17 cellular contexts compared by ENCODE assay signal in genomic region chr7:12092499-12093130, GRCh38.
DNase-seq lines count a peak whose midpoint lies in the region; ATAC-seq, FAIRE-seq and TF ChIP-seq lines count a peak whose summit lies in the region.
"Had no signal": no experiment of that assay in that cellular context is flagged by ENCODE, and none has a peak within 500 bp of the region (broad histone marks: within the 10 kb centered on the region; RNA-seq: fewer than 3 reads in every experiment).

No MANE protein-coding gene starts in this region.

- DNase-seq in EH (ENCODE audit: low read depth) (peak; percentile 4), NCI-H226 (peak; percentile 31), bronchial epithelial cell (ENCODE audit: low read depth) (peak; percentile 20), fibroblast of the aortic adventitia (ENCODE audit: low read depth) (peak; percentile 15), foreskin fibroblast (no peak), T-helper 1 cell (no peak), D721Med (ENCODE audit: insufficient read length, low spot score) (no peak)
- DNase-seq: CD4-positive, alpha-beta T cell; GOT3; MM.1S; NCI-H187; NCI-H446; NCI-H82; PC-9 had no signal

- TF ChIP-seq CTCF in bronchial epithelial cell (IDR thresholded peaks at IDR 0.05; ENCODE audit: insufficient read depth, low read length, severe bottlenecking) (no peak), fibroblast of the aortic adventitia (IDR thresholded peaks at IDR 0.05; ENCODE audit: insufficient read depth, low read length) (no peak), foreskin fibroblast (IDR thresholded peaks at IDR 0.05; ENCODE audit: low read depth, low read length) (no peak), D721Med (IDR thresholded peaks at IDR 0.05; ENCODE audit: insufficient read depth, missing control alignments) (no peak)

- H3K27me3 ChIP-seq in bronchial epithelial cell (ENCODE audit: control insufficient read depth, insufficient read depth, low read length): no peaks in the 10 kb centered on the region
- H3K27me3 ChIP-seq: SJCRH30 had no signal

- ATAC-seq in GM21447 (IDR thresholded peaks at IDR 0.05; ENCODE audit: unreplicated experiment): no peak

- H3K36me3 ChIP-seq in bronchial epithelial cell (ENCODE audit: control insufficient read depth, insufficient read depth, low read length): no peaks in the 10 kb centered on the region
- H3K36me3 ChIP-seq: SJCRH30 had no signal

- H3K4me3 ChIP-seq in bronchial epithelial cell (ENCODE audit: low read depth, low read length) (no peak overlapping the region), fibroblast of the aortic adventitia (ENCODE audit: low read depth, low read length) (no peak overlapping the region), foreskin fibroblast (ENCODE audit: low read depth in 1 of 2, low read length in 2 of 2) (no peak overlapping the region)
- H3K4me3 ChIP-seq: PC-9, SJCRH30 had no signal

- no peak for FAIRE-seq in bronchial epithelial cell (lab: Jason Lieb, UNC)
- no peak for FAIRE-seq in D721Med (lab: Jason Lieb, UNC)
- FAIRE-seq: GM12892 had no signal

Comparison
In these comparisons a context has a peak if more than half of its experiments do, and no peak if none do; other contexts are left out.
1. DNase-seq: peak in EH (single experiment), NCI-H226 (single experiment), bronchial epithelial cell (single experiment) and fibroblast of the aortic adventitia (single experiment); none in foreskin fibroblast (0 of 2), T-helper 1 cell (0 of 5) and D721Med (single experiment).